In genomic region chr16:67807148-67807682, GRCh38 we compare ENCODE assay signal across 1 cellular context.
TF ChIP-seq lines count a peak whose summit lies in the region.

No MANE protein-coding gene starts in this region.

TF ChIP-seq in HEK293, 187 proteins besides CTCF, POLR2A, EP300 and RAD21 (continued from another document):
- TF ChIP-seq REST (tag by site-specific recombination; IDR thresholded peaks at IDR 0.05) (peak; percentile 34; the same call in 1 of the 2 replicates), ZNF624 (tag by site-specific recombination; IDR thresholded peaks at IDR 0.05) (no peak), YY2 (tag by site-specific recombination; IDR thresholded peaks at IDR 0.05) (no peak), KLF16 (tag by site-specific recombination; IDR thresholded peaks at IDR 0.05) (no peak), ZNF571 (tag by site-specific recombination; IDR thresholded peaks at IDR 0.05) (no peak), ZBTB6 (tag by site-specific recombination; IDR thresholded peaks at IDR 0.05) (0 out of 2 replicates have a peak, but pooled peaks have one; percentile 4), PRDM10 (tag by site-specific recombination; IDR thresholded peaks at IDR 0.05) (no peak), ZNF391 (tag by site-specific recombination; IDR thresholded peaks at IDR 0.05; ENCODE audit: borderline replicate concordance, low read depth) (no peak), ZNF561 (tag by site-specific recombination; IDR thresholded peaks at IDR 0.05; ENCODE audit: borderline replicate concordance) (no peak), ZNF645 (tag by site-specific recombination; IDR thresholded peaks at IDR 0.05) (no peak), ZNF664 (tag by site-specific recombination; IDR thresholded peaks at IDR 0.05) (no peak), MZF1 (tag by site-specific recombination; IDR thresholded peaks at IDR 0.05; ENCODE audit: borderline replicate concordance) (no peak)
